ENCODE assay signal across 8 cellular contexts in the genomic region with DNA sequence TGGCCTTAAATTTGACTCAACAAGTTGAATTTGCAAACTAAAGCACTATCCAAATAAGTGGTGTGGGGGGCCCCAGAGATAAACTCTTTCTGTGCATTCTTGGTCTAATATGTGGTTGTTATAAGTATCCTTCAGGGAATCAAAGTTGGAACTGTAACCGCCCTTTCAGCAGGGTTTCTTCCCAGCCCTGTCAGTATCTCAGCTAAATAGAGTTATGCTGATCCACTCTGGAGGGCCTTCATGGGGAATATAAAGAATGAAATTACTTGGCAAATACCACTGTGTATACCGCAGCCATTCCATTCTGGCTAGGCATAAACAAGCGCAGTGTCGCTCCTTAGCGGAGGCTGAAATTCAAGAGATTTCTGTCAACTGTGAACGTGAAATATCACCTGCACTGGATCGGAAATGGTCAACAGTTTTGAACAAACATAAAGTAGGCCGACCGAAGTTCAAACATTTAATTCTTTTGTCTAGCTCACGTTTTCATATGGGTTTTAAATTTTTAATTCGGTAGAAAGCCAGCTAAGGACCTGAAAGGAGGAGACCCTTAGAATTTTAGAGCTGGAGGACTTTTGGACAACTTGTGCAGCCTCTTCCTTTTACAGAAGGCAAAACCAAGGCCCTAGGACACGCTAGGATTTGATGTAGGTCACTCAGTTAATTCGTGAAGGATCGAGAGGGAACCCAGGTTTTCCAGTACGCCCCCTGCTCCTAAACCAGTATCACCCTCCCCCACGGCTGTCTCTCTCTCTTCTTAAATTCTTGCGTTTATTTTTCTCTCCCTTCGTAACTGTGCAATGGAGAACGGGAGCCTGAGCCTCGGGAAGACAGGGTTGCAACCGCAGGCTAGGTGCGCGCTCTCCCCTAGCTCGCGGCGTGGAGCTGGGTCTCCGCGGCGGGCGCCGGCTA.
DNase-seq lines count a peak whose midpoint lies in the region; ATAC-seq lines count a peak whose summit lies in the region.

No MANE protein-coding gene starts in this region.

- H3K4me2 ChIP-seq in skeletal muscle satellite cell (ENCODE audit: low read length) = peak overlapping the region; percentile 89

- H3K9ac ChIP-seq in iPS-15b (ENCODE audit: low read depth, low read length) (peak overlapping the region; percentile 82), skeletal muscle satellite cell (ENCODE audit: low read depth, low read length) (peak overlapping the region; percentile 83)

- peak overlapping the region; percentile 79 for H3K4me3 Mint-ChIP-seq in activated naive CD8-positive, alpha-beta T cell treated with anti-CD3 and anti-CD28 coated beads, Interleukin-2, amount 10 ng/mL, durations not matched to agents 7 days and 5 days

- peaks cover 1% of the 10 kb centered on the region for H3K9me3 Mint-ChIP-seq in activated naive CD8-positive, alpha-beta T cell treated with anti-CD3 and anti-CD28 coated beads, Interleukin-2, amount 10 ng/mL, durations not matched to agents 7 days and 5 days

- POLR2A ChIA-PET in activated naive CD8-positive, alpha-beta T cell treated with anti-CD3 and anti-CD28 coated beads, Interleukin-2, amount 10 ng/mL, durations not matched to agents 7 days and 5 days (lab: Charles Lee) = interaction anchor here (0.8 to 1.7 kb wide), 3 partner anchors 30 to 306 kb away, joined by 3 to 7 read pairs (median 6); partner anchors contain the start of gene CHD9

- H3K4me1 ChIP-seq in iPS-15b (ENCODE audit: control insufficient read depth, insufficient read depth, low read length) = peaks cover 7% of the 10 kb centered on the region
- peaks cover 10% of the 10 kb centered on the region for H3K4me1 ChIP-seq in skeletal muscle satellite cell (ENCODE audit: control insufficient read depth, insufficient read depth, low read length)

- H3K27me3 ChIP-seq in iPS-15b (ENCODE audit: control insufficient read depth, insufficient read depth, low read length) (no peaks in the 10 kb centered on the region), skeletal muscle satellite cell (ENCODE audit: control insufficient read depth, insufficient read depth, low read length) (no peaks in the 10 kb centered on the region)

- peaks cover 5% of the 10 kb centered on the region for H3K27me3 Mint-ChIP-seq in activated naive CD8-positive, alpha-beta T cell treated with anti-CD3 and anti-CD28 coated beads, Interleukin-2, amount 10 ng/mL, durations not matched to agents 7 days and 5 days

- peak; percentile 3 for ATAC-seq in HG03442 (IDR thresholded peaks at IDR 0.05; ENCODE audit: unreplicated experiment)
- no peak for ATAC-seq in activated naive CD8-positive, alpha-beta T cell treated with anti-CD3 and anti-CD28 coated beads, Interleukin-2, amount 10 ng/mL, durations not matched to agents 7 days and 5 days (ENCODE audit: low read depth)
- no peak for ATAC-seq in GM18517 (IDR thresholded peaks at IDR 0.05; ENCODE audit: unreplicated experiment)
- no peak for ATAC-seq in HG03280 (IDR thresholded peaks at IDR 0.05; ENCODE audit: unreplicated experiment)

- peaks cover 9% of the 10 kb centered on the region for H3K4me1 Mint-ChIP-seq in activated naive CD8-positive, alpha-beta T cell treated with anti-CD3 and anti-CD28 coated beads, Interleukin-2, amount 10 ng/mL, durations not matched to agents 7 days and 5 days

- H3K4me3 ChIP-seq in iPS-15b (ENCODE audit: low read depth, low read length) (peak overlapping the region; percentile 79), skeletal muscle satellite cell (ENCODE audit: low read length) (peak overlapping the region; percentile 89)

- peak; percentile 21 for DNase-seq in NCI-H510A treated with DMSO at 0.1 percent for 48 hours (lab: John Stamatoyannopoulos, UW)
- DNase-seq in NCI-H510A (lab: John Stamatoyannopoulos, UW) = no peak
- DNase-seq in activated naive CD8-positive, alpha-beta T cell treated with anti-CD3 and anti-CD28 coated beads, Interleukin-2, amount 10 ng/mL, durations not matched to agents 7 days and 5 days = no peak

- H3K36me3 Mint-ChIP-seq in activated naive CD8-positive, alpha-beta T cell treated with anti-CD3 and anti-CD28 coated beads, Interleukin-2, amount 10 ng/mL, durations not matched to agents 7 days and 5 days = peaks cover 3% of the 10 kb centered on the region

- H3K36me3 ChIP-seq in iPS-15b (ENCODE audit: control insufficient read depth, insufficient read depth, low read length) (no peaks in the 10 kb centered on the region), skeletal muscle satellite cell (ENCODE audit: insufficient read depth, low read length) (no peaks in the 10 kb centered on the region)

- H3K27ac Mint-ChIP-seq in activated naive CD8-positive, alpha-beta T cell treated with anti-CD3 and anti-CD28 coated beads, Interleukin-2, amount 10 ng/mL, durations not matched to agents 7 days and 5 days = peak overlapping the region; percentile 31

- no peaks in the 10 kb centered on the region for H3K9me3 ChIP-seq in iPS-15b (ENCODE audit: control insufficient read depth, insufficient read depth, low read length)
- H3K9me3 ChIP-seq in skeletal muscle satellite cell (replicated peaks; ENCODE audit: low read length) = no peaks in the 10 kb centered on the region
